ENCODE assay signal across 8 cellular contexts in the genomic region with DNA sequence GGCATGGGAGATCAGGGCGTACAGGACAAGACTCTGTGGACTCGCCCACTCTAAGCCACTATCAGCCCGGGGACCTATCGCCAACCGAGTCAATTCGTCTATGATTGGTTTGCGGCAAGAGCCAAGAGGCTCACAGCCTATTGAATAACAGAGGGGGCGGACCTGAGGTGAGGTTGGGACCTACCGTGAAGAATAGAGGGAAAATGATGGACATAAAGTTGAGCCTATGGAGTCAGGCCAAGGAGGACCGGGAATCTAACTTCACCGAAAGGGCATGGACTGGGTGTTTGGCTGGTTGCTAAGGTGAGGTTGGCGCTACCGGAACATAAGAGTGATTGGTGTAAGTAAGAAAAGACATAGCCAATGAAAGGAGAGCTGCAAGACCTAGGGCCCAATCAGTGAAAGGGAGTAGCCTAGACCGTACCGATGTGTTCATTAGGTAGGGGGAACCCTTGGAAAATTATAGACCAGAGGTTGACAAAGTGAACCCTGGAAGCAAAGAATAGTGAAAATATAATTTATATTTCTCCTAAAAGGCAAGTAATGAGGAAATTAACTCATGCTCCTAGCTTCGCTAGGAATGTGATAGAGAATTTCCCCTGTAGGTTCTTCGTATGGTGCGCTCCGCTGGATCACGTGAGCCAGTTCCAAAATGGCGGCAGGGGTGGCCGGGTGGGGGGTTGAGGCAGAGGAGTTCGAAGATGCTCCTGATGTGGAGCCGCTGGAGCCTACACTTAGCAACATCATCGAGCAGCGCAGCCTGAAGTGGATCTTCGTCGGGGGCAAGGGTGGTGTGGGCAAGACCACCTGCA. TPM values are rescaled to one million over a fixed set of nuclear protein-coding genes. Genes with fewer than 3 reads are reported as not detected.
DNase-seq lines count a peak whose midpoint lies in the region; ATAC-seq and TF ChIP-seq lines count a peak whose summit lies in the region.

A gene (plus strand): TSS at position 644 of the 812 bp plus-strand sequence. CDS start 9 bp downstream, at position 653.

- H3K4me3 Mint-ChIP-seq in naive B cell, result peak within 1 kb of the TSS; percentile 89 to 100 (median 100)
- peak within 1 kb of the TSS; percentile 100 for H3K4me3 Mint-ChIP-seq in stimulated activated memory B cell treated with anti-CD40 and anti-IgM and Interleukin-4, amounts not matched to agents 10 μg/mL and 1 μg/mL and 100 μg/mL, for 72 hours

- TF ChIP-seq CTCF in KMS-11 (conservative IDR thresholded peaks at IDR 0.05; ENCODE audit: low read depth, low read length), result no peak

- peak within 1 kb of the TSS; percentile 80 for H2AFZ ChIP-seq in KMS-11 (ENCODE audit: low read depth)

- H3K4me1 Mint-ChIP-seq in naive B cell, result peaks cover 34 to 51% (median 46%) of the 10 kb centered on the region in 3 donors
- H3K4me1 Mint-ChIP-seq in stimulated activated memory B cell treated with anti-CD40 and anti-IgM and Interleukin-4, amounts not matched to agents 10 μg/mL and 1 μg/mL and 100 μg/mL, for 72 hours, result peaks cover 43% of the 10 kb centered on the region

- no peaks in the 10 kb centered on the region; the same call in 1 of the 2 replicates for H3K36me3 ChIP-seq in KMS-11 (ENCODE audit: insufficient read depth)

- DNase-seq in DMS79 (lab: John Stamatoyannopoulos, UW) (peak; percentile 100), RKO (ENCODE audit: low spot score) (peak; percentile 99), fibroblast of gingiva (ENCODE audit: low read depth) (peak; percentile 100), naive B cell (peak; percentile 85)
- peak; percentile 51 to 65 for DNase-seq in activated T-helper 1 cell treated with anti-CD3 and anti-CD28 coated beads, Interleukin-2, amount 50 U/mL, for 16 hours (ENCODE audit: low read depth in 1 of 2, low spot score in 1 of 2)

- peaks cover 36% of the 10 kb centered on the region for H3K79me2 ChIP-seq in KMS-11 (ENCODE audit: insufficient read depth, low read depth)

- peaks cover 0 to 7% of the 10 kb centered on the region in 2 donors for H3K36me3 Mint-ChIP-seq in naive B cell
- H3K36me3 Mint-ChIP-seq in stimulated activated memory B cell treated with anti-CD40 and anti-IgM and Interleukin-4, amounts not matched to agents 10 μg/mL and 1 μg/mL and 100 μg/mL, for 72 hours, result peaks cover 27% of the 10 kb centered on the region

- H3K27me3 Mint-ChIP-seq in naive B cell, result no peaks in the 10 kb centered on the region
- no peaks in the 10 kb centered on the region for H3K27me3 Mint-ChIP-seq in stimulated activated memory B cell treated with anti-CD40 and anti-IgM and Interleukin-4, amounts not matched to agents 10 μg/mL and 1 μg/mL and 100 μg/mL, for 72 hours

- H3K27ac ChIP-seq in KMS-11, result peak within 1 kb of the TSS; percentile 84

- peaks cover 32% of the 10 kb centered on the region for H3K4me1 ChIP-seq in KMS-11 (ENCODE audit: low read depth, poor library complexity, severe bottlenecking)

- H3K9ac ChIP-seq in KMS-11, result peak within 1 kb of the TSS; percentile 81

- no peaks in the 10 kb centered on the region for H3K27me3 ChIP-seq in KMS-11 (ENCODE audit: insufficient read depth, low read depth)

- no peaks in the 10 kb centered on the region for H3K9me3 Mint-ChIP-seq in naive B cell
- H3K9me3 Mint-ChIP-seq in stimulated activated memory B cell treated with anti-CD40 and anti-IgM and Interleukin-4, amounts not matched to agents 10 μg/mL and 1 μg/mL and 100 μg/mL, for 72 hours, result no peaks in the 10 kb centered on the region

- peak; percentile 67 for ATAC-seq in GM21737 (IDR thresholded peaks at IDR 0.05; ENCODE audit: unreplicated experiment)
- ATAC-seq in naive B cell (ENCODE audit: low read depth in 2 of 2), result peak; percentile 78 to 81
- peak; percentile 94 for ATAC-seq in stimulated activated memory B cell treated with anti-CD40 and anti-IgM and Interleukin-4, amounts not matched to agents 10 μg/mL and 1 μg/mL and 100 μg/mL, for 72 hours

- H3K4me2 ChIP-seq in KMS-11, result peak within 1 kb of the TSS; percentile 83

- no peaks in the 10 kb centered on the region; the same call in 1 of the 2 replicates for H4K20me1 ChIP-seq in KMS-11 (ENCODE audit: insufficient read depth)

- H3K27ac Mint-ChIP-seq in naive B cell, result peak within 1 kb of the TSS; percentile 96 to 99 (median 98)
- peak within 1 kb of the TSS; percentile 98 for H3K27ac Mint-ChIP-seq in stimulated activated memory B cell treated with anti-CD40 and anti-IgM and Interleukin-4, amounts not matched to agents 10 μg/mL and 1 μg/mL and 100 μg/mL, for 72 hours

- no peak within 1 kb of the TSS for H3K4me3 ChIP-seq in KMS-11 (IDR thresholded peaks at IDR 0.05; ENCODE audit: insufficient read depth, low read depth, low read length)

RNA-seq across cellular contexts. Expression of the gene that starts here (rescaled TPM):
- polyA plus RNA-seq in naive B cell (ENCODE audit: low read depth in 6 of 6), result 100 to 1,000 TPM in 1 of 6 donors, 10 to 100 TPM in 5; 46.3 to 105 (median 53.5) TPM
